8 cellular contexts compared by ENCODE assay signal in genomic region chr10:125151824-125152634, GRCh38. TPM values are rescaled to one million over a fixed set of nuclear protein-coding genes. Genes with fewer than 3 reads are reported as not detected.
DNase-seq lines count a peak whose midpoint lies in the region; TF ChIP-seq lines count a peak whose summit lies in the region.

No MANE protein-coding gene starts in this region.

- no peaks in the 10 kb centered on the region for H3K27me3 ChIP-seq in dorsolateral prefrontal cortex
- no peaks in the 10 kb centered on the region for H3K27me3 ChIP-seq in mesenchymal stem cell (ENCODE audit: control insufficient read depth in 1 of 2, insufficient read depth in 1 of 2, low read length in 2 of 2)
- no peaks in the 10 kb centered on the region for H3K27me3 ChIP-seq in tibial nerve

- DNase-seq in NCI-H345 (lab: John Stamatoyannopoulos, UW) (peak; percentile 74), NCI-H345 treated with DMSO at 0.1 percent for 48 hours (lab: John Stamatoyannopoulos, UW; ENCODE audit: unreplicated experiment) (no peak), dorsolateral prefrontal cortex (peak in 1 of 10 donors; percentile 24), mesenchymal stem cell (no peak), tibial nerve (ENCODE audit: low spot score in 2 of 2) (no peak), A172 (ENCODE audit: low spot score) (no peak), HuH-7 (ENCODE audit: low spot score) (no peak)
- no peak for DNase-seq in effector CD8-positive, alpha-beta T cell (lab: John Stamatoyannopoulos, UW)

- peak overlapping the region; percentile 79 for H4K8ac ChIP-seq in mesenchymal stem cell (ENCODE audit: low read length)

- H3K18ac ChIP-seq in mesenchymal stem cell (ENCODE audit: low read depth in 1 of 2, low read length in 2 of 2): peak overlapping the region; percentile 28 to 69

- no peak overlapping the region for H2AK5ac ChIP-seq in mesenchymal stem cell (ENCODE audit: low read length, severe bottlenecking)

- H3K23ac ChIP-seq in mesenchymal stem cell (ENCODE audit: low read length in 2 of 2): no peak overlapping the region

- H3K9ac ChIP-seq in mesenchymal stem cell (ENCODE audit: low read length): no peak overlapping the region

- H2BK15ac ChIP-seq in mesenchymal stem cell (ENCODE audit: low read depth, poor library complexity, severe bottlenecking): peak overlapping the region; percentile 82

- H2BK120ac ChIP-seq in mesenchymal stem cell (ENCODE audit: low read depth, low read length): peak overlapping the region; percentile 66

- H3K36me3 ChIP-seq in mesenchymal stem cell (ENCODE audit: control insufficient read depth in 1 of 2, insufficient read depth in 2 of 2, low read depth in 1 of 2, low read length in 2 of 2): peaks cover 12 to 18% of the 10 kb centered on the region in 2 experiments
- peaks cover 0 to 8% (median 0%) of the 10 kb centered on the region in 3 donors for H3K36me3 ChIP-seq in tibial nerve

- H3K4me1 ChIP-seq in mesenchymal stem cell (ENCODE audit: control insufficient read depth, insufficient read depth, low read depth, low read length): peaks cover 62% of the 10 kb centered on the region
- H3K4me1 ChIP-seq in tibial nerve: peaks cover 3 to 98% (median 68%) of the 10 kb centered on the region in 4 donors

- peak overlapping the region; percentile 44 for H3K4me2 ChIP-seq in mesenchymal stem cell (ENCODE audit: low read length, poor library complexity, severe bottlenecking)

- peaks cover 5% of the 10 kb centered on the region for H3K79me1 ChIP-seq in mesenchymal stem cell (replicated peaks; ENCODE audit: low read length, poor library complexity, severe bottlenecking)

- no peak for TF ChIP-seq EP300 in tibial nerve (IDR thresholded peaks at IDR 0.05)

- no peaks in the 10 kb centered on the region for H3K9me3 ChIP-seq in mesenchymal stem cell (ENCODE audit: control insufficient read depth, low read length)
- H3K9me3 ChIP-seq in tibial nerve: no peaks in the 10 kb centered on the region

- H3K14ac ChIP-seq in mesenchymal stem cell (ENCODE audit: low read length in 2 of 2): no peak overlapping the region

- H2AFZ ChIP-seq in mesenchymal stem cell (ENCODE audit: low read depth, low read length): no peak overlapping the region

- WGBS in mesenchymal stem cell: 45% methylated on average over 47 of the region's 63 CpGs
- WGBS in tibial nerve, 2 donors: 46 to 70% methylated on average over 11 to 55 of the region's 63 CpGs

- H3K27ac ChIP-seq in dorsolateral prefrontal cortex: peak overlapping the region in 57 of 59 donors; percentile 25 to 98 (median 90)
- H3K27ac ChIP-seq in mesenchymal stem cell (ENCODE audit: low read length, poor library complexity, severe bottlenecking): peak overlapping the region; percentile 41
- peak overlapping the region in 3 of 4 donors; percentile 55 to 92 (median 82) for H3K27ac ChIP-seq in tibial nerve

- H3K4ac ChIP-seq in mesenchymal stem cell (ENCODE audit: low read depth in 1 of 2, low read length in 2 of 2): peak overlapping the region in 1 of 2 experiments; percentile 66

- H2BK5ac ChIP-seq in mesenchymal stem cell (ENCODE audit: low read depth, low read length, poor library complexity, severe bottlenecking): no peak overlapping the region

- H3K4me3 ChIP-seq in dorsolateral prefrontal cortex: peak overlapping the region in 12 of 59 donors; percentile 15 to 55 (median 38)
- no peak overlapping the region for H3K4me3 ChIP-seq in mesenchymal stem cell (ENCODE audit: insufficient read depth in 1 of 2, low read depth in 1 of 2, low read length in 2 of 2)
- peak overlapping the region in 1 of 4 donors; percentile 17 for H3K4me3 ChIP-seq in tibial nerve

- H4K91ac ChIP-seq in mesenchymal stem cell (ENCODE audit: low read length): peak overlapping the region; percentile 88

- no peak for TF ChIP-seq CTCF in dorsolateral prefrontal cortex (IDR thresholded peaks at IDR 0.05 in 54 of 56, conservative IDR thresholded peaks at IDR 0.05 in 2 of 56; ENCODE audit: low read depth in 1 of 56, partially characterized antibody in 56 of 56)
- TF ChIP-seq CTCF in tibial nerve (IDR thresholded peaks at IDR 0.05): no peak

- TF ChIP-seq POLR2A in tibial nerve (IDR thresholded peaks at IDR 0.05): no peak

- intact Hi-C loops in dorsolateral prefrontal cortex (cut with DNase I): no loop called here

- peak overlapping the region in 1 of 2 experiments; percentile 80 for H2BK12ac ChIP-seq in mesenchymal stem cell (ENCODE audit: low read length in 2 of 2)

RNA-seq across cellular contexts. Expression of gene CTBP2, which starts 8.3 kb away (rescaled TPM):
- 10 to 100 TPM; 31.4 to 73.2 (median 44.4) TPM for total RNA-seq in dorsolateral prefrontal cortex
- 58.2 TPM for polyA plus RNA-seq in mesenchymal stem cell (2013, experiment 1 of 2)
- polyA plus RNA-seq in mesenchymal stem cell (2013, experiment 2 of 2): 55.7 TPM
- 10 to 100 TPM; 40.4 to 97.9 (median 62.3) TPM for total RNA-seq in tibial nerve
- total RNA-seq in A172 (2014; rRNA removed; shearing (Covaris generic)): 35.0 and 35.5 TPM in 2 replicates
